Comparison of ENCODE assay signal across 1 cellular context in the genomic region with DNA sequence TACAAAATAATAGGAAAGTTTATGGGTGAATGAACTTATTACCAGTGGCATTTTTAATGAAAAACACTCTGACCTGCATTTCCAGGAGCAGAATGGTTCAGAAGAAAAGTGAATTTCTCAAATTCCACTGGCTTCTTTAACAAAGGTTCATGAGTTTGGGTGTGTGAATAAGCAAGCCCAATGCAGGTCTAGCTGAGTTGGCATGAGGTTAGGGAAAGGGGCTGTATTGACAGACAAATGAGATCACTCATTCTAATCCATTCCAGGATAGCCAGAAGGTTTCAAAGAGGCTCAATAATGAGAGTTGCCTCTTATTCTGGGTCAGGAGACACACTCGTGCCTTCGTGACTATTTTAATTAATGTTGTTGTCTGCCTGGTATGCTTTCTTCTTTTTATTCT.
TF ChIP-seq lines count a peak whose summit lies in the region.

No MANE protein-coding gene starts in this region.

TF ChIP-seq in GM23338, 12 proteins besides CTCF, POLR2A, EP300 and RAD21 (continued from another document):
- TF ChIP-seq ETS1 (IDR thresholded peaks at IDR 0.05), result no peak
